19 cellular contexts compared by ENCODE assay signal in genomic region chr4:15413010-15413622, GRCh38. TPM values are rescaled to one million over a fixed set of nuclear protein-coding genes. Genes with fewer than 3 reads are reported as not detected.
DNase-seq lines count a peak whose midpoint lies in the region; ATAC-seq and TF ChIP-seq lines count a peak whose summit lies in the region.
"Had no signal": no experiment of that assay in that cellular context is flagged by ENCODE, and none has a peak within 500 bp of the region (broad histone marks: within the 10 kb centered on the region; RNA-seq: fewer than 3 reads in every experiment).

No MANE protein-coding gene starts in this region.

- intact Hi-C loops in Right ventricle myocardium superior (cut with DNase I): no loop called here
- intact Hi-C loops in vagina (cut with DNase I): no loop called here
- intact Hi-C loops in mucosa of descending colon (cut with DNase I, micrococcal nuclease): no loop called here

- DNase-seq in Right ventricle myocardium superior (no peak), right atrium auricular region (ENCODE audit: low spot score) (no peak), coronary artery (ENCODE audit: low spot score) (no peak), vagina (ENCODE audit: extremely low spot score in 2 of 2) (no peak), middle frontal gyrus (ENCODE audit: extremely low spot score, low spot score) (no peak), mucosa of descending colon (no peak), NCI-H2196 treated with DMSO at 0.1 percent for 48 hours (lab: John Stamatoyannopoulos, UW; ENCODE audit: unreplicated experiment) (no peak)
- DNase-seq in naive thymus-derived CD8-positive, alpha-beta T cell: peak in 2 of 10 donors; percentile 11 to 25
- DNase-seq: activated CD4-positive, alpha-beta memory T cell treated with anti-CD3 and anti-CD28 coated beads for 36 hours; activated T-cell treated with anti-CD3 and anti-CD28 coated beads, Interleukin-2, amount 50 U/mL, for 72 hours; GOT3; KBM-7; NCI-H1417; NCI-H2171 treated with DMSO at 0.1 percent for 48 hours; nucleus accumbens; RPMI8226; SW 1271 had no signal

- TF ChIP-seq CTCF in right atrium auricular region (IDR thresholded peaks at IDR 0.05): no peak
- no peak for TF ChIP-seq CTCF in coronary artery (IDR thresholded peaks at IDR 0.05)
- TF ChIP-seq CTCF in vagina (IDR thresholded peaks at IDR 0.05): no peak
- TF ChIP-seq CTCF in mucosa of descending colon (IDR thresholded peaks at IDR 0.05): no peak

- H3K4me1 Mint-ChIP-seq in naive thymus-derived CD8-positive, alpha-beta T cell: peaks cover 28 to 78% (median 55%) of the 10 kb centered on the region in 4 donors

- no peak overlapping the region for H3K4me3 ChIP-seq in right atrium auricular region
- H3K4me3 ChIP-seq in coronary artery: no peak overlapping the region
- H3K4me3 ChIP-seq in vagina: no peak overlapping the region
- H3K4me3 ChIP-seq in mucosa of descending colon: no peak overlapping the region
- H3K4me3 ChIP-seq: skin epidermis had no signal

- ATAC-seq in Right ventricle myocardium superior (ENCODE audit: poor library complexity) (peak; percentile 54), mucosa of descending colon (no peak)
- peak in 1 of 2 donors; percentile 73 for ATAC-seq in naive thymus-derived CD8-positive, alpha-beta T cell

- POLR2A ChIA-PET in naive thymus-derived CD8-positive, alpha-beta T cell (lab: Charles Lee): no interaction called here

- TF ChIP-seq POLR2A in vagina (IDR thresholded peaks at IDR 0.05): no peak

- H3K36me3 ChIP-seq in right atrium auricular region (no peaks in the 10 kb centered on the region), vagina (no peaks in the 10 kb centered on the region), mucosa of descending colon (ENCODE audit: low read depth) (no peaks in the 10 kb centered on the region)

- peaks cover 0 to 3% (median 0%) of the 10 kb centered on the region in 9 donors for H3K9me3 Mint-ChIP-seq in naive thymus-derived CD8-positive, alpha-beta T cell
- H3K9me3 Mint-ChIP-seq: activated CD4-positive, alpha-beta memory T cell treated with anti-CD3 and anti-CD28 coated beads for 36 hours had no signal

- H3K4me1 ChIP-seq in right atrium auricular region (peaks cover 0 to 7% of the 10 kb centered on the region in 2 donors), vagina (peaks cover 44% of the 10 kb centered on the region), mucosa of descending colon (ENCODE audit: low read depth) (peaks cover 6% of the 10 kb centered on the region)

- H3K9me3 ChIP-seq in right atrium auricular region: no peaks in the 10 kb centered on the region
- H3K9me3 ChIP-seq in vagina: no peaks in the 10 kb centered on the region
- H3K9me3 ChIP-seq in mucosa of descending colon: no peaks in the 10 kb centered on the region

- H3K27ac Mint-ChIP-seq in naive thymus-derived CD8-positive, alpha-beta T cell: peak overlapping the region; percentile 13 to 91 (median 82)
- H3K27ac Mint-ChIP-seq: activated CD4-positive, alpha-beta memory T cell treated with anti-CD3 and anti-CD28 coated beads for 36 hours; activated T-cell treated with anti-CD3 and anti-CD28 coated beads, Interleukin-2, amount 50 U/mL, for 72 hours had no signal

- H3K27me3 ChIP-seq in right atrium auricular region (no peaks in the 10 kb centered on the region), vagina (no peaks in the 10 kb centered on the region)

- peak overlapping the region in 8 of 10 donors; percentile 13 to 52 (median 30) for H3K4me3 Mint-ChIP-seq in naive thymus-derived CD8-positive, alpha-beta T cell
- H3K4me3 Mint-ChIP-seq: activated CD4-positive, alpha-beta memory T cell treated with anti-CD3 and anti-CD28 coated beads for 36 hours; activated T-cell treated with anti-CD3 and anti-CD28 coated beads, Interleukin-2, amount 50 U/mL, for 72 hours had no signal

- no peaks in the 10 kb centered on the region for H3K36me3 Mint-ChIP-seq in naive thymus-derived CD8-positive, alpha-beta T cell
- H3K36me3 Mint-ChIP-seq: activated CD4-positive, alpha-beta memory T cell treated with anti-CD3 and anti-CD28 coated beads for 36 hours had no signal

- H3K27ac ChIP-seq in right atrium auricular region: peak overlapping the region in 1 of 2 donors; percentile 59
- H3K27ac ChIP-seq in coronary artery: peak overlapping the region; percentile 50 to 73
- H3K27ac ChIP-seq in vagina: peak overlapping the region; percentile 76
- H3K27ac ChIP-seq: skin epidermis had no signal

- no peaks in the 10 kb centered on the region for H3K27me3 Mint-ChIP-seq in naive thymus-derived CD8-positive, alpha-beta T cell
- H3K27me3 Mint-ChIP-seq: activated CD4-positive, alpha-beta memory T cell treated with anti-CD3 and anti-CD28 coated beads for 36 hours had no signal

RNA-seq across cellular contexts. Expression of gene C1QTNF7, which starts 14.7 kb away (rescaled TPM):
- total RNA-seq in Right ventricle myocardium superior: 1.9 TPM
- total RNA-seq in right atrium auricular region: 1 to 10 TPM; 1.0 to 2.9 TPM
- total RNA-seq in naive thymus-derived CD8-positive, alpha-beta T cell: not detected
- polyA plus RNA-seq in naive thymus-derived CD8-positive, alpha-beta T cell: under 1 TPM in 1 of 3 donors, not detected in 2; 0.07 TPM
- total RNA-seq in vagina: 12.0 TPM
- 10 to 100 TPM in 1 of 3 donors, 1 to 10 TPM in 2; 1.3 to 13.0 (median 1.5) TPM for total RNA-seq in mucosa of descending colon
- total RNA-seq: activated CD4-positive, alpha-beta memory T cell treated with anti-CD3 and anti-CD28 coated beads for 36 hours; activated T-cell treated with anti-CD3 and anti-CD28 coated beads, Interleukin-2, amount 50 U/mL, for 72 hours; glomerular endothelial cell had no signal

RNA-seq across cellular contexts. Expression of gene CC2D2A, which starts 56.6 kb away (rescaled TPM):
- total RNA-seq in Right ventricle myocardium superior: 6.7 TPM
- total RNA-seq in right atrium auricular region: 1 to 10 TPM; 6.1 to 8.0 TPM
- not detected for total RNA-seq in naive thymus-derived CD8-positive, alpha-beta T cell
- polyA plus RNA-seq in naive thymus-derived CD8-positive, alpha-beta T cell: not detected
- total RNA-seq in vagina: 33.1 TPM
- total RNA-seq in mucosa of descending colon: 10 to 100 TPM in 1 of 3 donors, 1 to 10 TPM in 2; 6.3 to 39.1 (median 7.6) TPM
- total RNA-seq: activated CD4-positive, alpha-beta memory T cell treated with anti-CD3 and anti-CD28 coated beads for 36 hours; activated T-cell treated with anti-CD3 and anti-CD28 coated beads, Interleukin-2, amount 50 U/mL, for 72 hours had no signal
